20 cellular contexts compared by ENCODE assay signal in genomic region chr3:19734453-19734852, GRCh38.
"Had no signal": no experiment of that assay in that cellular context is flagged by ENCODE, and none has a peak within 500 bp of the region (broad histone marks: within the 10 kb centered on the region; RNA-seq: fewer than 3 reads in every experiment).

No MANE protein-coding gene starts in this region.

- H3K4me3 ChIP-seq: dorsolateral prefrontal cortex, left lung, pancreas, right lobe of liver, smooth muscle cell, suprapubic skin, transverse colon had no signal

- DNase-seq: cerebellar nuclear complex; dorsolateral prefrontal cortex; effector CD4-positive, alpha-beta T cell; left lung; mesenchymal stem cell; natural killer cell; pancreas; right lobe of liver; stimulated activated CD4-positive, alpha-beta T cell treated with anti-CD3 and anti-CD28 coated beads, Interleukin-12 subunit alpha, Interleukin-12 subunit beta, amount 100 ng/mL, for 4 hours; stimulated activated CD4-positive, alpha-beta T cell treated with anti-CD3 and anti-CD28 coated beads, Interleukin-1b, Interleukin-23, amount 100 ng/mL, for 48 hours; stimulated activated CD4-positive, alpha-beta T cell treated with anti-CD3 and anti-CD28 coated beads, Interleukin-4, amount 100 ng/mL, for 1 hour; stimulated activated CD8-positive, alpha-beta memory T cell treated with anti-CD3 and anti-CD28 coated beads, Interleukin-4, amount 100 ng/mL, for 48 hours; stimulated activated naive CD4-positive, alpha-beta T cell; stimulated activated naive CD8-positive, alpha-beta T cell treated with anti-CD3 and anti-CD28 coated beads, Interleukin-15, amount 100 ng/mL, for 72 hours; transverse colon had no signal

- H3K4me2 ChIP-seq: smooth muscle cell had no signal

- H3K27me3 ChIP-seq: dorsolateral prefrontal cortex, left lung, neutrophil, pancreas, right lobe of liver, suprapubic skin, transverse colon had no signal

- H3K4me1 ChIP-seq: left lung, pancreas, right lobe of liver, suprapubic skin had no signal

- H3K9me3 ChIP-seq: left lung, neutrophil, pancreas, right lobe of liver, suprapubic skin, transverse colon had no signal

- ATAC-seq: left lung; natural killer cell; stimulated activated naive CD8-positive, alpha-beta T cell treated with anti-CD3 and anti-CD28 coated beads, Interleukin-15, amount 100 ng/mL, for 72 hours had no signal

- H3K36me3 ChIP-seq: left lung, neutrophil, pancreas, right lobe of liver, suprapubic skin, transverse colon had no signal

- H3K27ac ChIP-seq: dorsolateral prefrontal cortex, left lung, neutrophil, pancreas, right lobe of liver, suprapubic skin, transverse colon had no signal

- FAIRE-seq: frontal cortex, keratinocyte, pancreas had no signal
